In genomic region chr17:28720247-28720996, GRCh38 we compare ENCODE assay signal across 8 cellular contexts. TPM values are rescaled to one million over a fixed set of nuclear protein-coding genes. Genes with fewer than 3 reads are reported as not detected.
A peak's percentile ranks its signal among the peaks of the same experiment; 100 is the strongest.
DNase-seq lines count a peak whose midpoint lies in the region; ATAC-seq and TF ChIP-seq lines count a peak whose summit lies in the region.

No MANE protein-coding gene starts in this region.

- H3K4me3 ChIP-seq in WERI-Rb-1 (ENCODE audit: low read depth, low read length): peak overlapping the region; percentile 96
- H3K4me3 ChIP-seq in esophagus muscularis mucosa: peak overlapping the region; percentile 67 to 95 (median 76)
- peak overlapping the region; percentile 95 for H3K4me3 ChIP-seq in rectal smooth muscle tissue (ENCODE audit: low read length)

- H3K27me3 ChIP-seq in WERI-Rb-1 (ENCODE audit: insufficient read depth, low read depth, severe bottlenecking): no peaks in the 10 kb centered on the region
- H3K27me3 ChIP-seq in esophagus muscularis mucosa: no peaks in the 10 kb centered on the region
- H3K27me3 ChIP-seq in rectal smooth muscle tissue (ENCODE audit: control insufficient read depth, insufficient read depth, low read length): no peaks in the 10 kb centered on the region

- no peak for TF ChIP-seq EP300 in esophagus muscularis mucosa (IDR thresholded peaks at IDR 0.05)

- DNase-seq in activated CD4-positive, alpha-beta T cell treated with anti-CD3 and anti-CD28 coated beads for 4 hours: peak; percentile 28 to 39
- DNase-seq in activated CD4-positive, alpha-beta T cell treated with anti-CD3 and anti-CD28 coated beads for 1 hour: no peak
- DNase-seq in WERI-Rb-1: no peak
- DNase-seq in esophagus muscularis mucosa (ENCODE audit: extremely low spot score): no peak
- no peak for DNase-seq in OCI-M2 (lab: John Stamatoyannopoulos, UW; ENCODE audit: unreplicated experiment)
- DNase-seq in effector CD8-positive, alpha-beta T cell (lab: John Stamatoyannopoulos, UW): no peak

- intact Hi-C loops in esophagus muscularis mucosa (cut with DNase I): loop anchor here (5.0 kb wide), 1 partner anchor 42 kb away; no protein-coding TSS in a partner anchor

- peak overlapping the region; percentile 96 for H3K27ac ChIP-seq in WERI-Rb-1
- H3K27ac ChIP-seq in esophagus muscularis mucosa (replicated peaks in 1 of 4): peak overlapping the region; percentile 88 to 97 (median 90)
- peak overlapping the region; percentile 85 for H3K27ac ChIP-seq in rectal smooth muscle tissue (ENCODE audit: low read depth, low read length)

- 6% methylated on average over 26 of the region's 30 CpGs for WGBS in esophagus muscularis mucosa

- H3K4me1 ChIP-seq in esophagus muscularis mucosa (peaks cover 54 to 79% (median 67%) of the 10 kb centered on the region in 4 donors), rectal smooth muscle tissue (ENCODE audit: control insufficient read depth, insufficient read depth, low read length) (peaks cover 25% of the 10 kb centered on the region)

- H3K9me3 ChIP-seq in WERI-Rb-1 (ENCODE audit: severe bottlenecking) (no peaks in the 10 kb centered on the region), esophagus muscularis mucosa (no peaks in the 10 kb centered on the region)

- no peak for ATAC-seq in HG02938 (IDR thresholded peaks at IDR 0.05; ENCODE audit: unreplicated experiment)

- TF ChIP-seq CTCF in WERI-Rb-1 (IDR thresholded peaks at IDR 0.05; ENCODE audit: low read depth, low read length): no peak
- no peak for TF ChIP-seq CTCF in esophagus muscularis mucosa (IDR thresholded peaks at IDR 0.05)

- H3K36me3 ChIP-seq in WERI-Rb-1: peaks cover 56% of the 10 kb centered on the region
- H3K36me3 ChIP-seq in esophagus muscularis mucosa: peaks cover 33 to 47% (median 42%) of the 10 kb centered on the region in 4 donors
- H3K36me3 ChIP-seq in rectal smooth muscle tissue (ENCODE audit: control insufficient read depth, insufficient read depth, low read length): peaks cover 18% of the 10 kb centered on the region

- no peak for TF ChIP-seq POLR2A in esophagus muscularis mucosa (IDR thresholded peaks at IDR 0.05; ENCODE audit: low read depth)

- peak overlapping the region; percentile 69 for H3K9ac ChIP-seq in rectal smooth muscle tissue (ENCODE audit: low read length)

RNA-seq across cellular contexts. Expression of gene RPL23A, which starts 0.6 kb away (rescaled TPM):
- total RNA-seq in esophagus muscularis mucosa: 100 to 1,000 TPM; 378 to 728 (median 558) TPM

RNA-seq across cellular contexts. Expression of gene RAB34, which starts 2.8 kb away (rescaled TPM):
- total RNA-seq in esophagus muscularis mucosa: 100 to 1,000 TPM; 147 to 216 (median 202) TPM

RNA-seq across cellular contexts. Expression of gene TLCD1, which starts 5.6 kb away (rescaled TPM):
- total RNA-seq in esophagus muscularis mucosa: 1 to 10 TPM in 3 of 4 donors, not detected in 1; 1.0 to 1.5 (median 1.3) TPM

RNA-seq across cellular contexts. Expression of gene NEK8, which starts 8.2 kb away (rescaled TPM):
- total RNA-seq in esophagus muscularis mucosa: 1 to 10 TPM in 3 of 4 donors, under 1 TPM in 1; 0.83 to 2.1 (median 1.6) TPM

RNA-seq across cellular contexts. Expression of gene PROCA1, which starts 8.7 kb away (rescaled TPM):
- 1 to 10 TPM in 1 of 4 donors, under 1 TPM in 3; 0.50 to 2.1 (median 0.85) TPM for total RNA-seq in esophagus muscularis mucosa

Comparison
In these comparisons a context has a peak if more than half of its experiments do, and no peak if none do; other contexts are left out.
1. DNase-seq: peak in activated CD4-positive, alpha-beta T cell treated with anti-CD3 and anti-CD28 coated beads for 4 hours (2 of 2); none in activated CD4-positive, alpha-beta T cell treated with anti-CD3 and anti-CD28 coated beads for 1 hour (single experiment), WERI-Rb-1 (single experiment), esophagus muscularis mucosa (single experiment), OCI-M2 (single experiment) and effector CD8-positive, alpha-beta T cell (single experiment).
2. Peak in every context shown above with its lines, with median percentiles within 50 percentile points of each other: H3K27ac ChIP-seq and H3K4me3 ChIP-seq.